2 cellular contexts compared by ENCODE assay signal in the genomic region with DNA sequence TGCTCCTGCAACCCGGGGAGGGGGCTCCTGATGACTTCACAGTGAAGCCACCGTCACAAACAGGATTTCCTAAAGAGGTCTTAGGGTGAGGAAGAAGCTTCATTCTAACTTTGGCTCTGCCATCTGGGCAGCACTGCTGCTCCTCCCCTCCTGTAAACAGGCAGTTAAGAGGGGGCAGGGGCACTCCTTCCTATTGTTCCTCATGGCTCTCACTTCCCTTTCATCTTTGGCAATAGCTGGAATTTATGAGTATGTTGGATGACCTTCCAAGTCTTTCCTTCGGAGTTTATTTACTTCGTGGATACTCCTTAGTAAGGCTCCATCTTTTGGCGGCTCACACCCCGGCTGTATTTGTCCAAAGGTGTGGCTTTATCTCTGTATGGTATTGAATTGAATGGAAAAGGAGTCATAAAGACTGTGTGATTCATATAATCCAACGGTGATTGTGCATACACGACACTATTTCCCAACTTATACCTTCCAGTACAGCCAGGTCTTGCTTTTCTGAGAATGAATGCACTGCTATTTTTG.
TF ChIP-seq lines count a peak whose summit lies in the region.

No MANE protein-coding gene starts in this region.

TF ChIP-seq in IMR-90, 13 proteins besides CTCF, POLR2A, EP300 and RAD21:
- TF ChIP-seq, protein P1, sequence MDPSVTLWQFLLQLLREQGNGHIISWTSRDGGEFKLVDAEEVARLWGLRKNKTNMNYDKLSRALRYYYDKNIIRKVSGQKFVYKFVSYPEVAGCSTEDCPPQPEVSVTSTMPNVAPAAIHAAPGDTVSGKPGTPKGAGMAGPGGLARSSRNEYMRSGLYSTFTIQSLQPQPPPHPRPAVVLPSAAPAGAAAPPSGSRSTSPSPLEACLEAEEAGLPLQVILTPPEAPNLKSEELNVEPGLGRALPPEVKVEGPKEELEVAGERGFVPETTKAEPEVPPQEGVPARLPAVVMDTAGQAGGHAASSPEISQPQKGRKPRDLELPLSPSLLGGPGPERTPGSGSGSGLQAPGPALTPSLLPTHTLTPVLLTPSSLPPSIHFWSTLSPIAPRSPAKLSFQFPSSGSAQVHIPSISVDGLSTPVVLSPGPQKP (IDR thresholded peaks at IDR 0.05; ENCODE audit: borderline replicate concordance, low read depth, low read length), result no peak
- TF ChIP-seq CEBPB (IDR thresholded peaks at IDR 0.05; ENCODE audit: low read depth, low read length), result 0 out of 2 replicates have a peak, but pooled peaks have one; percentile 21

TF ChIP-seq in HEK293T, 16 proteins besides CTCF, POLR2A, EP300 and RAD21 (continued from another document):
- TF ChIP-seq L3MBTL2 (conservative IDR thresholded peaks at IDR 0.05), result no peak
- TF ChIP-seq ARNT (IDR thresholded peaks at IDR 0.05), result no peak
- TF ChIP-seq NFRKB (IDR thresholded peaks at IDR 0.05), result no peak
- no peak for TF ChIP-seq TARDBP (IDR thresholded peaks at IDR 0.05)
- TF ChIP-seq FOXA1 (IDR thresholded peaks at IDR 0.05), result no peak
- no peak for TF ChIP-seq CTBP1 (IDR thresholded peaks at IDR 0.05; ENCODE audit: borderline replicate concordance)
- TF ChIP-seq SP1 (IDR thresholded peaks at IDR 0.05), result no peak
- TF ChIP-seq ELF4 (IDR thresholded peaks at IDR 0.05), result no peak
